ENCODE assay signal across 8 cellular contexts in the genomic region with DNA sequence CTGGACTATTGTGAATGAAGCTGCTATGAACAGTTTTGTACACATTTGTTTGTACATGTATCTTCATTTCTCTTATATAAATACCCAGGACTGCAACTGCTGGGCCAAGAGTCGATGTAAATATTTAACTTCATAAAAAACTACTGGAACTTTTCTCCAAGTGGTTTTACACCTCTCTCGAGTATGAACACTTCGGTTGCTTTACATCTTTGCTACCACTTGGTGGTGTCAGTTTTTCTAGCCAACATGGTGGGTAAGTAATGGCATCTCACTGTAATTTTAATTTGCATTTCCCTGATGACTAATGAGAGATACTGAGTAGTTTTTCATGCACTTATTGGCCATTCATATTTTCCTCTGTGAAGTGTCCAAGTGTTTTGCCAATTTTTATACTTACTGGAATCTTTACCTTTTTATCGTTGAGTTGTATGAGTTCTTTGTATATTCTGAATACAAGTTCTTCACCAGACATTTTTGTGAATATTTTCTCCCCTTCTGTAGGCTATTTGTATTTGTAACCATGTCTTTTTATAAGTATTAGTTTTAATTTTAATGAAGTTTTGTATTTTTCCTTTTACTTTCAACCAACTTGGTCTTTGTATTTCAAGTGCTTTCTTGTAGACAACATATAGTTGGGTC. TPM values are rescaled to one million over a fixed set of nuclear protein-coding genes. Genes with fewer than 3 reads are reported as not detected.
DNase-seq lines count a peak whose midpoint lies in the region; ATAC-seq and TF ChIP-seq lines count a peak whose summit lies in the region.

No MANE protein-coding gene starts in this region.

- H3K4me2 ChIP-seq in DND-41 (ENCODE audit: insufficient read depth, low read length) = no peak overlapping the region
- no peak overlapping the region for H3K4me2 ChIP-seq in smooth muscle cell

- H3K36me3 ChIP-seq in DND-41 (ENCODE audit: insufficient read depth, low read length) (no peaks in the 10 kb centered on the region), colonic mucosa (no peaks in the 10 kb centered on the region), smooth muscle cell (ENCODE audit: low read depth) (no peaks in the 10 kb centered on the region)

- H3K4me1 ChIP-seq in DND-41 (ENCODE audit: insufficient read depth, low read length) (no peaks in the 10 kb centered on the region), colonic mucosa (no peaks in the 10 kb centered on the region), smooth muscle cell (ENCODE audit: low read depth) (no peaks in the 10 kb centered on the region)

- no peaks in the 10 kb centered on the region for H3K9me3 ChIP-seq in DND-41 (ENCODE audit: insufficient read depth, low read length, severe bottlenecking)
- H3K9me3 ChIP-seq in colonic mucosa = no peaks in the 10 kb centered on the region
- no peaks in the 10 kb centered on the region for H3K9me3 ChIP-seq in smooth muscle cell (replicated peaks; ENCODE audit: low read depth)

- TF ChIP-seq CTCF in DND-41 (IDR thresholded peaks at IDR 0.05; ENCODE audit: borderline replicate concordance, extremely low read depth, low read length, poor library complexity, severe bottlenecking) (peak; percentile 56), colonic mucosa (IDR thresholded peaks at IDR 0.05) (peak; percentile 48), smooth muscle cell (IDR thresholded peaks at IDR 0.05; ENCODE audit: borderline replicate concordance, insufficient read depth, poor library complexity, severe bottlenecking) (peak; percentile 42)

- H4K20me1 ChIP-seq in DND-41 (ENCODE audit: insufficient read depth, low read length) = no peaks in the 10 kb centered on the region
- H4K20me1 ChIP-seq in smooth muscle cell (ENCODE audit: low read depth) = no peaks in the 10 kb centered on the region

- intact Hi-C loops in colonic mucosa (cut with DNase I) = loop anchor here (5.0 kb wide), 1 partner anchor 143 kb away; no protein-coding TSS in a partner anchor

- peak; percentile 39; the same call in 1 of the 3 replicates for ATAC-seq in DND-41 (ENCODE audit: insufficient read depth, low read depth)
- peak; percentile 52 for ATAC-seq in GM21381 (IDR thresholded peaks at IDR 0.05; ENCODE audit: unreplicated experiment)
- no peak for ATAC-seq in HG03025 (IDR thresholded peaks at IDR 0.05; ENCODE audit: low FRiP score, unreplicated experiment)

- DNase-seq in DND-41 = no peak
- peak; percentile 32 for DNase-seq in NCI-H460 (ENCODE audit: extremely low read depth, low read depth)
- DNase-seq in colonic mucosa = no peak
- no peak for DNase-seq in smooth muscle cell (lab: John Stamatoyannopoulos, UW; ENCODE audit: unreplicated experiment)
- no peak for DNase-seq in NCI-H524 treated with DMSO at 0.1 percent for 48 hours (lab: John Stamatoyannopoulos, UW)
- DNase-seq in caudate nucleus (lab: John Stamatoyannopoulos, UW) = no peak

- 67% methylated on average over 4 of the region's 4 CpGs for WGBS in smooth muscle cell (ENCODE audit: low lambda C conversion rate)

- H3K79me2 ChIP-seq in DND-41 (ENCODE audit: insufficient read depth, low read length) (no peaks in the 10 kb centered on the region), smooth muscle cell (ENCODE audit: low read depth) (no peaks in the 10 kb centered on the region)

- H3F3A ChIP-seq in smooth muscle cell (ENCODE audit: low read depth) = no peaks in the 10 kb centered on the region

- H3K9ac ChIP-seq in DND-41 (ENCODE audit: low read depth, low read length) = no peak overlapping the region
- H3K9ac ChIP-seq in colonic mucosa (ENCODE audit: low read depth in 2 of 2, low read length in 2 of 2) = no peak overlapping the region
- no peak overlapping the region for H3K9ac ChIP-seq in smooth muscle cell (ENCODE audit: low read depth)

- no peak overlapping the region for H3K27ac ChIP-seq in DND-41 (ENCODE audit: low read length)
- no peak overlapping the region for H3K27ac ChIP-seq in colonic mucosa
- H3K27ac ChIP-seq in smooth muscle cell (ENCODE audit: low read depth) = no peak overlapping the region
- no peak overlapping the region for H3K27ac ChIP-seq in caudate nucleus (ENCODE audit: low read depth, low read length)

- no peak overlapping the region for H3K4me3 ChIP-seq in DND-41 (ENCODE audit: low read depth in 1 of 2, low read length in 2 of 2)
- no peak overlapping the region for H3K4me3 ChIP-seq in colonic mucosa
- H3K4me3 ChIP-seq in smooth muscle cell = no peak overlapping the region

- H3K27me3 ChIP-seq in DND-41 (ENCODE audit: insufficient read depth, low read length, poor library complexity) (peaks cover 5% of the 10 kb centered on the region), colonic mucosa (no peaks in the 10 kb centered on the region), smooth muscle cell (ENCODE audit: low read depth) (no peaks in the 10 kb centered on the region)

- H2AFZ ChIP-seq in DND-41 (ENCODE audit: low read depth, low read length) (no peak overlapping the region), smooth muscle cell (ENCODE audit: low read depth) (no peak overlapping the region)

RNA-seq across cellular contexts. Expression of gene PCOLCE2, which starts 44.4 kb away (rescaled TPM):
- total RNA-seq in NCI-H460 (2014; rRNA removed; shearing (Covaris generic)) = 19.2 and 20.8 TPM in 2 replicates
- 33.8 and 43.0 TPM in 2 replicates for polyA plus RNA-seq in NCI-H460 (2014; cell fraction: nucleus; rRNA removed)
- 1 to 10 TPM; 1.0 to 1.9 TPM for total RNA-seq in colonic mucosa
- total RNA-seq in smooth muscle cell = 32.5 and 71.3 TPM in 2 replicates
- 46.6 and 80.9 TPM in 2 replicates for polyA plus RNA-seq in smooth muscle cell
